Comparison of ENCODE assay signal across 26 cellular contexts in genomic region chr1:226541231-226541630, GRCh38. TPM values are rescaled to one million over a fixed set of nuclear protein-coding genes. Genes with fewer than 3 reads are reported as not detected.
"Had no signal": no experiment of that assay in that cellular context is flagged by ENCODE, and none has a peak within 500 bp of the region (broad histone marks: within the 10 kb centered on the region; RNA-seq: fewer than 3 reads in every experiment).

No MANE protein-coding gene starts in this region.

- H3K9ac ChIP-seq: SK-N-SH had no signal

- H3K36me3 ChIP-seq: ascending aorta, breast epithelium, MG63, SJSA1 had no signal

- H3K4me1 ChIP-seq: ascending aorta, breast epithelium, SJSA1 had no signal

- DNase-seq: activated CD4-positive, alpha-beta T cell treated with anti-CD3 and anti-CD28 coated beads for 36 hours; activated CD4-positive, alpha-beta T cell treated with anti-CD3 and anti-CD28 coated beads, Interleukin-2, amount 10 ng/mL, durations not matched to agents 7 days and 5 days; activated CD4-positive, alpha-beta T cell treated with anti-CD3 and anti-CD28 coated beads, Interleukin-2, amount 50 U/mL, for 48 hours; activated CD8-positive, alpha-beta T cell treated with anti-CD3 and anti-CD28 coated beads, Interleukin-2, amount 10 ng/mL, durations not matched to agents 7 days and 5 days; activated gamma-delta T cell; activated naive CD4-positive, alpha-beta T cell treated with Interleukin-2 at 50 U/mL for 16 hours; activated naive CD8-positive, alpha-beta T cell treated with anti-CD3 and anti-CD28 coated beads, Interleukin-2, amount 10 ng/mL, durations not matched to agents 7 days and 5 days; activated T-cell treated with anti-CD3 and anti-CD28 coated beads, Interleukin-2, amount 50 U/mL, for 24 hours; Kasumi-1; KG1; MG63; NCI-H1048; NCI-H1436; NCI-H1694; NCI-H1930; NCI-H2081 treated with DMSO at 0.1 percent for 48 hours; SK-N-SH had no signal

- H3K4me3 ChIP-seq: ascending aorta, breast epithelium, MG63, SJSA1 had no signal

- H3K27ac ChIP-seq: ascending aorta, SJSA1 had no signal

- ATAC-seq: activated CD4-positive, alpha-beta T cell treated with anti-CD3 and anti-CD28 coated beads for 36 hours; activated CD4-positive, CD25-positive, alpha-beta regulatory T cell treated with anti-CD3 and anti-CD28 coated beads, Interleukin-2, amount 50 U/mL, for 24 hours; activated CD8-positive, alpha-beta T cell treated with anti-CD3 and anti-CD28 coated beads, Interleukin-2, amount 10 ng/mL, durations not matched to agents 7 days and 5 days; Panc1; WTC11 had no signal

- H3K9me3 ChIP-seq: ascending aorta, breast epithelium, MG63, SJSA1, SK-N-SH had no signal

- H3K4me2 ChIP-seq: SK-N-SH had no signal

- H3K27me3 ChIP-seq: ascending aorta, breast epithelium, MG63 had no signal

RNA-seq across cellular contexts. Expression of gene STUM, which starts 7.3 kb away (rescaled TPM):
- total RNA-seq: activated CD4-positive, alpha-beta T cell treated with anti-CD3 and anti-CD28 coated beads for 36 hours; activated CD4-positive, alpha-beta T cell treated with anti-CD3 and anti-CD28 coated beads, Interleukin-2, amount 10 ng/mL, durations not matched to agents 7 days and 5 days; activated CD8-positive, alpha-beta T cell treated with anti-CD3 and anti-CD28 coated beads, Interleukin-2, amount 10 ng/mL, durations not matched to agents 7 days and 5 days; activated naive CD8-positive, alpha-beta T cell treated with anti-CD3 and anti-CD28 coated beads, Interleukin-2, amount 10 ng/mL, durations not matched to agents 7 days and 5 days; activated T-helper 2 cell treated with anti-CD3 and anti-CD28 coated beads, Interferon-gamma antibody, Interleukin-2, Interleukin-4, amounts not matched to agents 10 μg/mL and 5 μg/mL and 100 μg/mL, durations not matched to agents 14 hours and 24 hours and 36 hours; NCI-H460; RPMI7951 had no signal
- polyA plus RNA-seq: SK-N-SH had no signal
